In genomic region chr12:69343885-69344612, GRCh38 we compare ENCODE assay signal across 24 cellular contexts. TPM values are rescaled to one million over a fixed set of nuclear protein-coding genes. Genes with fewer than 3 reads are reported as not detected.
"Had no signal": no experiment of that assay in that cellular context is flagged by ENCODE, and none has a peak within 500 bp of the region (broad histone marks: within the 10 kb centered on the region; RNA-seq: fewer than 3 reads in every experiment).

No MANE protein-coding gene starts in this region.

- H3K9me3 Mint-ChIP-seq: memory B cell; mesothelial cell of epicardium; naive B cell; nephron; stimulated activated naive B cell treated with anti-CD40 and anti-IgM and Interleukin-4, amounts not matched to agents 10 μg/mL and 1 μg/mL and 100 μg/mL, for 72 hours had no signal

- H3K27me3 Mint-ChIP-seq: memory B cell; stimulated activated naive B cell treated with anti-CD40 and anti-IgM and Interleukin-4, amounts not matched to agents 10 μg/mL and 1 μg/mL and 100 μg/mL, for 72 hours had no signal

- H3K36me3 ChIP-seq: heart left ventricle, left lung, lower lobe of right lung, sigmoid colon, stomach, thoracic aorta, transverse colon had no signal

- DNase-seq: cortex of kidney; effector memory CD4-positive, alpha-beta T cell; heart left ventricle; hippocampal formation; kidney glomerular epithelial cell; left lung; lower lobe of right lung; naive B cell; sigmoid colon; stimulated activated CD4-positive, alpha-beta T cell treated with anti-CD3 and anti-CD28 coated beads, Interleukin-2, amount 100 ng/mL, for 24 hours; stimulated activated CD4-positive, alpha-beta T cell treated with anti-CD3 and anti-CD28 coated beads, Interleukin-4, amount 100 ng/mL, for 4 hours; stimulated activated naive B cell treated with anti-CD40 and anti-IgM and Interleukin-4, amounts not matched to agents 10 μg/mL and 1 μg/mL and 100 μg/mL, for 72 hours; stomach; substantia nigra; transverse colon had no signal

- H3K27ac ChIP-seq: lower lobe of right lung, parathyroid adenoma, sigmoid colon, thoracic aorta, transverse colon had no signal

- H3K4me3 Mint-ChIP-seq: memory B cell; mesothelial cell of epicardium; naive B cell; nephron; stimulated activated naive B cell treated with anti-CD40 and anti-IgM and Interleukin-4, amounts not matched to agents 10 μg/mL and 1 μg/mL and 100 μg/mL, for 72 hours had no signal

- H3K27ac Mint-ChIP-seq: memory B cell; mesothelial cell of epicardium; nephron; stimulated activated naive B cell treated with anti-CD40 and anti-IgM and Interleukin-4, amounts not matched to agents 10 μg/mL and 1 μg/mL and 100 μg/mL, for 72 hours had no signal

- H3K4me3 ChIP-seq: heart left ventricle, left lung, lower lobe of right lung, sigmoid colon, skin epidermis, stomach, thoracic aorta, transverse colon had no signal

- H3K36me3 Mint-ChIP-seq: memory B cell; mesothelial cell of epicardium; naive B cell; stimulated activated naive B cell treated with anti-CD40 and anti-IgM and Interleukin-4, amounts not matched to agents 10 μg/mL and 1 μg/mL and 100 μg/mL, for 72 hours had no signal

- ATAC-seq: esophagus mucosa; heart left ventricle; stimulated activated naive B cell treated with anti-CD40 and anti-IgM and Interleukin-4, amounts not matched to agents 10 μg/mL and 1 μg/mL and 100 μg/mL, for 72 hours had no signal

- H3K9me3 ChIP-seq: heart left ventricle, left lung, lower lobe of right lung, sigmoid colon, stomach, thoracic aorta, transverse colon had no signal

- H3K27me3 ChIP-seq: heart left ventricle, left lung, sigmoid colon, stomach, transverse colon had no signal

- H3K4me1 ChIP-seq: parathyroid adenoma, sigmoid colon had no signal

- H3K4me1 Mint-ChIP-seq: mesothelial cell of epicardium, nephron had no signal

RNA-seq across cellular contexts. Expression of gene LYZ, which starts 4.1 kb away (rescaled TPM):
- total RNA-seq: glomerular endothelial cell, pulmonary artery endothelial cell had no signal
